Comparison of ENCODE assay signal across 1 cellular context in genomic region chr2:200028998-200029397, GRCh38.
TF ChIP-seq lines count a peak whose summit lies in the region.

No MANE protein-coding gene starts in this region.

TF ChIP-seq in WTC11, 78 proteins besides CTCF, POLR2A, EP300 and RAD21 (continued from another document):
- TF ChIP-seq SOX15 (CRISPR knock-in tag; IDR thresholded peaks at IDR 0.05) (no peak), SMAD3 (CRISPR knock-in tag; IDR thresholded peaks at IDR 0.05; ENCODE audit: borderline replicate concordance) (no peak)
